ENCODE assay signal across 19 cellular contexts in genomic region chr1:15219280-15220023, GRCh38. TPM values are rescaled to one million over a fixed set of nuclear protein-coding genes. Genes with fewer than 3 reads are reported as not detected.
DNase-seq lines count a peak whose midpoint lies in the region; FAIRE-seq and TF ChIP-seq lines count a peak whose summit lies in the region.
"Had no signal": no experiment of that assay in that cellular context is flagged by ENCODE, and none has a peak within 500 bp of the region (broad histone marks: within the 10 kb centered on the region; RNA-seq: fewer than 3 reads in every experiment).

No MANE protein-coding gene starts in this region.

- no peak overlapping the region for H3K4me3 Mint-ChIP-seq in HFFc6
- H3K4me3 Mint-ChIP-seq: CD4-positive, alpha-beta T cell had no signal

- H3K36me3 ChIP-seq in endothelial cell of umbilical vein (ENCODE audit: control insufficient read depth in 2 of 2, extremely low read depth in 1 of 2, insufficient read depth in 2 of 2, low read length in 2 of 2) (peaks cover 0 to 3% of the 10 kb centered on the region in 2 experiments), colonic mucosa (no peaks in the 10 kb centered on the region)

- H4K20me1 ChIP-seq in endothelial cell of umbilical vein (replicated peaks; ENCODE audit: control insufficient read depth, extremely low read depth, insufficient read depth, low read length) = no peaks in the 10 kb centered on the region

- H3K9me3 ChIP-seq in endothelial cell of umbilical vein (replicated peaks; ENCODE audit: control insufficient read depth, insufficient read depth, low read length) (no peaks in the 10 kb centered on the region), colonic mucosa (no peaks in the 10 kb centered on the region)
- H3K9me3 ChIP-seq: BE2C had no signal

- DNase-seq in activated effector memory CD4-positive, alpha-beta T cell treated with anti-CD3 and anti-CD28 coated beads, Interleukin-2, amount 50 U/mL, for 16 hours = peak; percentile 61
- DNase-seq in activated effector memory CD4-positive, alpha-beta T cell treated with Interleukin-2 at 50 U/mL for 16 hours = no peak
- DNase-seq in HFFc6 (no peak), endothelial cell of umbilical vein (ENCODE audit: low read depth, low spot score) (no peak), AML-193 (lab: John Stamatoyannopoulos, UW) (no peak), colonic mucosa (no peak), NCI-H187 treated with DMSO at 0.1 percent for 48 hours (lab: John Stamatoyannopoulos, UW) (no peak)
- DNase-seq in stimulated activated CD8-positive, alpha-beta memory T cell treated with anti-CD3 and anti-CD28 coated beads, Interleukin-4, amount 100 ng/mL, for 48 hours = peak; percentile 37
- DNase-seq: 8988T; BE2C; CD4-positive, alpha-beta T cell; EL; NCI-H1694 treated with DMSO at 0.1 percent for 48 hours; NCI-H2107; NCI-H524 had no signal

- H3K36me3 Mint-ChIP-seq in HFFc6 (ENCODE audit: low read depth) = no peaks in the 10 kb centered on the region; the same call in 1 of the 2 replicates

- TSS peak; percentile 40 for BruUV-seq in endothelial cell of umbilical vein (replicated peaks; lab: Mats Ljungman, UMichigan)

- H3K79me2 ChIP-seq in endothelial cell of umbilical vein (ENCODE audit: control insufficient read depth, insufficient read depth, low read length) = no peaks in the 10 kb centered on the region

- no peak for FAIRE-seq in endothelial cell of umbilical vein (lab: Jason Lieb, UNC)
- FAIRE-seq: GM12892, GM18507, RCC 7860 had no signal

- H3K9me3 Mint-ChIP-seq in HFFc6 = no peaks in the 10 kb centered on the region
- H3K9me3 Mint-ChIP-seq: CD4-positive, alpha-beta T cell had no signal

- TF ChIP-seq CTCF in HFFc6 (IDR thresholded peaks at IDR 0.05) (no peak), endothelial cell of umbilical vein (IDR thresholded peaks at IDR 0.05; ENCODE audit: extremely low read depth in 1 of 2, insufficient read depth in 1 of 2, low read depth in 1 of 2, low read length in 2 of 2) (no peak), colonic mucosa (IDR thresholded peaks at IDR 0.05) (no peak)

- no peak overlapping the region for H3K4me2 ChIP-seq in endothelial cell of umbilical vein (ENCODE audit: insufficient read depth, low read length)

- no peaks in the 10 kb centered on the region for H3K9me1 ChIP-seq in endothelial cell of umbilical vein (replicated peaks; ENCODE audit: control insufficient read depth, extremely low read depth, insufficient read depth, low read length)

- H3K4me3 ChIP-seq in endothelial cell of umbilical vein (replicated peaks in 1 of 3; ENCODE audit: insufficient read depth in 1 of 3, low read depth in 1 of 3, low read length in 3 of 3) = no peak overlapping the region
- H3K4me3 ChIP-seq in colonic mucosa = no peak overlapping the region

- CTCF ChIA-PET in endothelial cell of umbilical vein (lab: Charles Lee) = interaction anchor here (0.7 to 2.2 kb wide), 7 partner anchors 25 to 66 kb away, joined by 3 to 10 read pairs (median 5); partner anchors contain the start of gene TMEM51

- H3K27ac ChIP-seq in endothelial cell of umbilical vein (ENCODE audit: insufficient read depth, low read depth, low read length) (peak overlapping the region; percentile 42), colonic mucosa (no peak overlapping the region)

- peaks cover 1% of the 10 kb centered on the region; the same call in 1 of the 2 replicates for H3K27me3 Mint-ChIP-seq in HFFc6 (ENCODE audit: insufficient read depth)

- POLR2A ChIA-PET in endothelial cell of umbilical vein (lab: Charles Lee) = no interaction called here

- TF ChIP-seq POLR2A in endothelial cell of umbilical vein (IDR thresholded peaks at IDR 0.05; ENCODE audit: low read depth, low read length) = no peak

- H3K4me1 ChIP-seq in endothelial cell of umbilical vein (ENCODE audit: control insufficient read depth, extremely low read depth, insufficient read depth, low read length) (peaks cover 23% of the 10 kb centered on the region), colonic mucosa (peaks cover 4% of the 10 kb centered on the region)

- intact Hi-C loops in endothelial cell of umbilical vein (cut with micrococcal nuclease) = loop anchor here (2.0 to 5.0 kb wide), 2 partner anchors 41 to 198 kb away; no protein-coding TSS in a partner anchor
- intact Hi-C loops in colonic mucosa (cut with DNase I) = no loop called here

- dilution Hi-C loops in endothelial cell of umbilical vein (cut with MboI; ENCODE audit: extremely low pct_ligation_motif_present, low sequenced_read_pairs) = no loop called here

- H3K9ac ChIP-seq in endothelial cell of umbilical vein (replicated peaks; ENCODE audit: extremely low read depth, insufficient read depth, low read length) (no peak overlapping the region), colonic mucosa (ENCODE audit: low read depth in 2 of 2, low read length in 2 of 2) (no peak overlapping the region)

- H3K4me1 Mint-ChIP-seq in HFFc6 (ENCODE audit: low read depth) = peaks cover 19% of the 10 kb centered on the region

- H3K27me3 ChIP-seq in endothelial cell of umbilical vein (ENCODE audit: control insufficient read depth in 2 of 2, insufficient read depth in 2 of 2, low read length in 2 of 2) = no peaks in the 10 kb centered on the region
- no peaks in the 10 kb centered on the region for H3K27me3 ChIP-seq in colonic mucosa
- H3K27me3 ChIP-seq: BE2C had no signal

- H3K27ac Mint-ChIP-seq in HFFc6 = 0 out of 2 replicates have a peak overlapping the region, but pooled peaks have one; percentile 16
- H3K27ac Mint-ChIP-seq: CD4-positive, alpha-beta T cell had no signal

- H2AFZ ChIP-seq in endothelial cell of umbilical vein (ENCODE audit: low read depth, low read length) = no peak overlapping the region

TF ChIP-seq in endothelial cell of umbilical vein, 7 proteins besides CTCF, POLR2A, EP300 and RAD21:
- TF ChIP-seq MAX (IDR thresholded peaks at IDR 0.05; ENCODE audit: insufficient read depth, insufficient read length) = no peak
- TF ChIP-seq POLR2AphosphoS5 (IDR thresholded peaks at IDR 0.05; ENCODE audit: insufficient read depth, low read depth, low read length) = no peak
- no peak for TF ChIP-seq FOS (IDR thresholded peaks at IDR 0.05; ENCODE audit: borderline replicate concordance, insufficient read depth, low read length)
- TF ChIP-seq GATA2 (IDR thresholded peaks at IDR 0.05; ENCODE audit: insufficient read depth, insufficient read length, low read depth, low read length) = no peak

RNA-seq across cellular contexts. Expression of gene FHAD1, which starts 27.6 kb away (rescaled TPM):
- total RNA-seq in HFFc6 (2021; fragmentation: NEBNext Ultra II Directional; extraction: Animal tissue kit (Norgen Biotek cat#: 25700)) = under 1 TPM in 2 of 6 experiments, not detected in 4; 0.16 to 0.25 TPM
- total RNA-seq in endothelial cell of umbilical vein (0.51 and 0.69 TPM in 2 replicates), colonic mucosa (1 to 10 TPM; 1.5 to 1.8 TPM)
- polyA plus RNA-seq in endothelial cell of umbilical vein = 0.04 TPM in 1 of 2 replicates, not detected in the other
- 0.07 and 0.08 TPM in 2 replicates for polyA plus RNA-seq in endothelial cell of umbilical vein (2011; cell fraction: cytosol; rRNA removed)
- polyA plus RNA-seq in endothelial cell of umbilical vein (2011; cell fraction: nucleus; rRNA removed) = 0.24 and 0.38 TPM in 2 replicates
- 0.14 and 0.36 TPM in 2 replicates for polyA plus RNA-seq in endothelial cell of umbilical vein (2012)
- polyA minus RNA-seq in endothelial cell of umbilical vein = not detected in 2 replicates
- not detected for polyA minus RNA-seq in endothelial cell of umbilical vein (2011; cell fraction: cytosol; rRNA and poly(A)+ RNA removed)
- 0.14 and 0.24 TPM in 2 replicates for polyA minus RNA-seq in endothelial cell of umbilical vein (2011; cell fraction: nucleus; rRNA and poly(A)+ RNA removed)
- total RNA-seq: CD4-positive, alpha-beta T cell; Right ventricle myocardium inferior had no signal

Comparison
In these comparisons a context has a peak if more than half of its experiments do, and no peak if none do; other contexts are left out.
1. DNase-seq: peak in activated effector memory CD4-positive, alpha-beta T cell treated with anti-CD3 and anti-CD28 coated beads, Interleukin-2, amount 50 U/mL, for 16 hours (single experiment) and stimulated activated CD8-positive, alpha-beta memory T cell treated with anti-CD3 and anti-CD28 coated beads, Interleukin-4, amount 100 ng/mL, for 48 hours (single experiment); none in activated effector memory CD4-positive, alpha-beta T cell treated with Interleukin-2 at 50 U/mL for 16 hours (single experiment), HFFc6 (single experiment), endothelial cell of umbilical vein (single experiment), AML-193 (0 of 2), colonic mucosa (single experiment) and NCI-H187 treated with DMSO at 0.1 percent for 48 hours (single experiment).